16 cellular contexts compared by ENCODE assay signal in genomic region chr6:136640132-136640915, GRCh38.
DNase-seq lines count a peak whose midpoint lies in the region; ATAC-seq, FAIRE-seq and TF ChIP-seq lines count a peak whose summit lies in the region.
"Had no signal": no experiment of that assay in that cellular context is flagged by ENCODE, and none has a peak within 500 bp of the region (broad histone marks: within the 10 kb centered on the region; RNA-seq: fewer than 3 reads in every experiment).

No MANE protein-coding gene starts in this region.

- no peak overlapping the region for H3K27ac ChIP-seq in breast epithelium
- H3K27ac ChIP-seq in astrocyte (ENCODE audit: low read depth, low read length) = no peak overlapping the region
- peak overlapping the region; percentile 22 to 34 for H3K27ac ChIP-seq in testis

- ATAC-seq in GM19395 (IDR thresholded peaks at IDR 0.05; ENCODE audit: unreplicated experiment) = no peak
- ATAC-seq: activated CD8-positive, alpha-beta memory T cell treated with anti-CD3 and anti-CD28 coated beads, Interleukin-2, amount 10 ng/mL, durations not matched to agents 7 days and 5 days; SK-N-SH treated with all-trans-retinoic acid at 6 μM for 48 hours had no signal

- DNase-seq in MCF 10A (ENCODE audit: unreplicated experiment) (peak; percentile 35), breast epithelium (ENCODE audit: low spot score in 2 of 2) (no peak), astrocyte (ENCODE audit: low read depth) (peak; percentile 57), foreskin fibroblast (peak; percentile 81 to 82), testis (no peak), pons (ENCODE audit: low spot score) (no peak), NCI-H2081 (lab: John Stamatoyannopoulos, UW) (no peak)
- DNase-seq: activated CD8-positive, alpha-beta memory T cell treated with anti-CD3 and anti-CD28 coated beads, Interleukin-2, amount 10 ng/mL, durations not matched to agents 7 days and 5 days; activated naive CD4-positive, alpha-beta T cell; Caco-2; hippocampal formation; small intestine had no signal

- TF ChIP-seq CTCF in MCF 10A (IDR thresholded peaks at IDR 0.05; ENCODE audit: unreplicated experiment) = no peak
- TF ChIP-seq CTCF in breast epithelium (IDR thresholded peaks at IDR 0.05) = no peak
- no peak for TF ChIP-seq CTCF in astrocyte (IDR thresholded peaks at IDR 0.05; ENCODE audit: insufficient read depth, low read depth, low read length)
- TF ChIP-seq CTCF in foreskin fibroblast (IDR thresholded peaks at IDR 0.05; ENCODE audit: low read depth, low read length) = no peak
- no peak for TF ChIP-seq CTCF in testis (IDR thresholded peaks at IDR 0.05)

- H2AFZ ChIP-seq in astrocyte (ENCODE audit: low read depth, low read length) = no peak overlapping the region

- H3K4me1 ChIP-seq in breast epithelium = no peaks in the 10 kb centered on the region
- peaks cover 7% of the 10 kb centered on the region for H3K4me1 ChIP-seq in astrocyte (ENCODE audit: insufficient read depth, low read length)
- peaks cover 36% of the 10 kb centered on the region for H3K4me1 ChIP-seq in testis

- TF ChIP-seq POLR2A in breast epithelium (IDR thresholded peaks at IDR 0.05) (no peak), testis (IDR thresholded peaks at IDR 0.05) (no peak)

- H3K4me2 ChIP-seq in astrocyte (ENCODE audit: low read length) = no peak overlapping the region

- H3K79me2 ChIP-seq in astrocyte (ENCODE audit: insufficient read depth, low read length) = no peaks in the 10 kb centered on the region

- no peaks in the 10 kb centered on the region for H4K20me1 ChIP-seq in astrocyte (ENCODE audit: insufficient read depth, low read length)

- H3K27ac Mint-ChIP-seq in MCF 10A (ENCODE audit: low read depth, unreplicated experiment) (no peak overlapping the region), astrocyte (ENCODE audit: unreplicated experiment) (no peak overlapping the region)
- H3K27ac Mint-ChIP-seq: activated CD8-positive, alpha-beta memory T cell treated with anti-CD3 and anti-CD28 coated beads, Interleukin-2, amount 10 ng/mL, durations not matched to agents 7 days and 5 days had no signal

- H3K4me1 Mint-ChIP-seq in MCF 10A (ENCODE audit: insufficient read depth, unreplicated experiment) (peaks cover 6% of the 10 kb centered on the region), astrocyte (ENCODE audit: low read depth, unreplicated experiment) (peaks cover 4% of the 10 kb centered on the region)
- H3K4me1 Mint-ChIP-seq: neural crest cell had no signal

- H3K9me3 ChIP-seq in breast epithelium (no peaks in the 10 kb centered on the region), astrocyte (ENCODE audit: insufficient read depth, low read depth, low read length) (no peaks in the 10 kb centered on the region), testis (no peaks in the 10 kb centered on the region)
- H3K9me3 ChIP-seq: Caco-2 had no signal

- no peak overlapping the region for H3K4me3 Mint-ChIP-seq in MCF 10A (ENCODE audit: unreplicated experiment)
- H3K4me3 Mint-ChIP-seq in astrocyte (ENCODE audit: unreplicated experiment) = no peak overlapping the region
- H3K4me3 Mint-ChIP-seq: activated CD8-positive, alpha-beta memory T cell treated with anti-CD3 and anti-CD28 coated beads, Interleukin-2, amount 10 ng/mL, durations not matched to agents 7 days and 5 days; neural crest cell had no signal

- H3K4me3 ChIP-seq in breast epithelium (no peak overlapping the region), astrocyte (ENCODE audit: insufficient read depth, low read depth, low read length) (no peak overlapping the region), foreskin fibroblast (ENCODE audit: low read depth in 1 of 2, low read length in 2 of 2) (no peak overlapping the region), testis (no peak overlapping the region)

- CTCF ChIA-PET in MCF 10A (lab: Yijun Ruan, JAX) = interaction anchor here (0.7 to 2.7 kb wide), 6 partner anchors 15 to 294 kb away, joined by 3 to 25 read pairs (median 5); partner anchors contain the start of gene MAP3K5

- H3K27me3 ChIP-seq in breast epithelium (no peaks in the 10 kb centered on the region), astrocyte (ENCODE audit: insufficient read depth, low read length) (no peaks in the 10 kb centered on the region), testis (no peaks in the 10 kb centered on the region)

- intact Hi-C loops in MCF 10A (cut with micrococcal nuclease) (no loop called here), breast epithelium (cut with DNase I; ENCODE audit: low total_unique reads) (loop anchor here (5.0 kb wide), 1 partner anchor 152 kb away; the partner anchor contains the start of gene MAP3K5), testis (cut with DNase I; ENCODE audit: low total_unique reads) (no loop called here)

- H3K9me3 Mint-ChIP-seq in MCF 10A (ENCODE audit: unreplicated experiment) = no peaks in the 10 kb centered on the region
- H3K9me3 Mint-ChIP-seq in astrocyte (ENCODE audit: unreplicated experiment) = no peaks in the 10 kb centered on the region
- H3K9me3 Mint-ChIP-seq: neural crest cell had no signal

- H3K27me3 Mint-ChIP-seq in MCF 10A (ENCODE audit: insufficient read depth, unreplicated experiment) = no peaks in the 10 kb centered on the region
- H3K27me3 Mint-ChIP-seq in astrocyte (ENCODE audit: low read depth, unreplicated experiment) = no peaks in the 10 kb centered on the region
- H3K27me3 Mint-ChIP-seq: activated CD8-positive, alpha-beta memory T cell treated with anti-CD3 and anti-CD28 coated beads, Interleukin-2, amount 10 ng/mL, durations not matched to agents 7 days and 5 days had no signal

- H3K36me3 ChIP-seq in breast epithelium (no peaks in the 10 kb centered on the region), astrocyte (ENCODE audit: insufficient read depth, low read length) (peaks cover 2% of the 10 kb centered on the region), testis (ENCODE audit: low read depth, missing control alignments) (no peaks in the 10 kb centered on the region)

- POLR2A ChIA-PET in MCF 10A (lab: Yijun Ruan, JAX) = interaction anchor here (1.2 to 8.1 kb wide), 2 partner anchors 56 to 149 kb away, joined by 6 to 204 read pairs; partner anchors contain the start of gene MAP3K5

- BruUV-seq in MCF 10A (replicated peaks; lab: Mats Ljungman, UMichigan) = no TSS peak

- no peak overlapping the region for H3K9ac ChIP-seq in astrocyte (ENCODE audit: low read length)

- 69 to 85% methylated on average over 5 of the region's 5 CpGs for WGBS in testis, 2 donors

- H3K36me3 Mint-ChIP-seq in MCF 10A (ENCODE audit: insufficient read depth, unreplicated experiment) = peaks cover 10% of the 10 kb centered on the region
- H3K36me3 Mint-ChIP-seq in astrocyte (ENCODE audit: low read depth, unreplicated experiment) = no peaks in the 10 kb centered on the region

- FAIRE-seq in astrocyte (lab: Jason Lieb, UNC) = no peak
- FAIRE-seq: endometrium, small intestine had no signal

Comparison
In these comparisons a context has a peak if more than half of its experiments do, and no peak if none do; other contexts are left out.
1. DNase-seq: peak in MCF 10A (single experiment), astrocyte (single experiment) and foreskin fibroblast (2 of 2); none in breast epithelium (0 of 2), testis (single experiment), pons (single experiment) and NCI-H2081 (0 of 2).
2. H3K27ac ChIP-seq: peak in testis (2 of 2); none in breast epithelium (0 of 2) and astrocyte (single experiment).